20 cellular contexts compared by ENCODE assay signal in genomic region chr1:157196245-157196543, GRCh38.
"Had no signal": no experiment of that assay in that cellular context is flagged by ENCODE, and none has a peak within 500 bp of the region (broad histone marks: within the 10 kb centered on the region; RNA-seq: fewer than 3 reads in every experiment).

No MANE protein-coding gene starts in this region.

- H3K9me3 Mint-ChIP-seq: effector memory CD8-positive, alpha-beta T cell; immature natural killer cell; naive thymus-derived CD4-positive, alpha-beta T cell; nephron; neural progenitor cell; stimulated activated memory B cell treated with anti-CD40 and anti-IgM and Interleukin-4, amounts not matched to agents 10 μg/mL and 1 μg/mL and 100 μg/mL, for 72 hours; type B pancreatic cell had no signal

- H3K36me3 ChIP-seq: neural progenitor cell, prostate gland, spleen, tibial artery had no signal

- H3K27me3 ChIP-seq: neural progenitor cell, testis had no signal

- H3K4me1 Mint-ChIP-seq: nephron had no signal

- FAIRE-seq: frontal cortex had no signal

- H3K4me2 ChIP-seq: neural progenitor cell had no signal

- H3K4me3 Mint-ChIP-seq: effector memory CD8-positive, alpha-beta T cell; naive thymus-derived CD4-positive, alpha-beta T cell; nephron; neural progenitor cell; stimulated activated memory B cell treated with anti-CD40 and anti-IgM and Interleukin-4, amounts not matched to agents 10 μg/mL and 1 μg/mL and 100 μg/mL, for 72 hours; type B pancreatic cell had no signal

- DNase-seq: cortex of kidney; effector memory CD8-positive, alpha-beta T cell; hypothalamus; immature natural killer cell; naive thymus-derived CD4-positive, alpha-beta T cell; nucleus accumbens; right cardiac atrium; spleen; stimulated activated CD4-positive, alpha-beta T cell treated with anti-CD3 and anti-CD28 coated beads, Interleukin-4, amount 100 ng/mL, for 4 hours; stimulated activated naive CD8-positive, alpha-beta T cell treated with anti-CD3 and anti-CD28 coated beads, Interleukin-15, Interleukin-2, amounts not matched to agents 100 U/mL and 50 U/mL, for 24 hours; substantia nigra; testis; tibial artery had no signal

- ATAC-seq: effector memory CD8-positive, alpha-beta T cell; right cardiac atrium; stimulated activated memory B cell treated with anti-CD40 and anti-IgM and Interleukin-4, amounts not matched to agents 10 μg/mL and 1 μg/mL and 100 μg/mL, for 72 hours; stimulated activated naive CD8-positive, alpha-beta T cell treated with anti-CD3 and anti-CD28 coated beads, Interleukin-15, Interleukin-2, amounts not matched to agents 100 U/mL and 50 U/mL, for 24 hours had no signal

- H3K4me1 ChIP-seq: neural progenitor cell, prostate gland, testis had no signal

- H3K36me3 Mint-ChIP-seq: immature natural killer cell; naive thymus-derived CD4-positive, alpha-beta T cell; neural progenitor cell; stimulated activated memory B cell treated with anti-CD40 and anti-IgM and Interleukin-4, amounts not matched to agents 10 μg/mL and 1 μg/mL and 100 μg/mL, for 72 hours; type B pancreatic cell had no signal

- H3K9ac ChIP-seq: neural progenitor cell had no signal

- H3K27ac Mint-ChIP-seq: effector memory CD8-positive, alpha-beta T cell; immature natural killer cell; naive thymus-derived CD4-positive, alpha-beta T cell; nephron; neural progenitor cell; stimulated activated memory B cell treated with anti-CD40 and anti-IgM and Interleukin-4, amounts not matched to agents 10 μg/mL and 1 μg/mL and 100 μg/mL, for 72 hours; type B pancreatic cell had no signal

- H3K9me3 ChIP-seq: prostate gland, spleen, testis, tibial artery had no signal

- H3K4me3 ChIP-seq: neural progenitor cell, prostate gland, skin epidermis, spleen, testis, tibial artery had no signal
